In the genomic region with DNA sequence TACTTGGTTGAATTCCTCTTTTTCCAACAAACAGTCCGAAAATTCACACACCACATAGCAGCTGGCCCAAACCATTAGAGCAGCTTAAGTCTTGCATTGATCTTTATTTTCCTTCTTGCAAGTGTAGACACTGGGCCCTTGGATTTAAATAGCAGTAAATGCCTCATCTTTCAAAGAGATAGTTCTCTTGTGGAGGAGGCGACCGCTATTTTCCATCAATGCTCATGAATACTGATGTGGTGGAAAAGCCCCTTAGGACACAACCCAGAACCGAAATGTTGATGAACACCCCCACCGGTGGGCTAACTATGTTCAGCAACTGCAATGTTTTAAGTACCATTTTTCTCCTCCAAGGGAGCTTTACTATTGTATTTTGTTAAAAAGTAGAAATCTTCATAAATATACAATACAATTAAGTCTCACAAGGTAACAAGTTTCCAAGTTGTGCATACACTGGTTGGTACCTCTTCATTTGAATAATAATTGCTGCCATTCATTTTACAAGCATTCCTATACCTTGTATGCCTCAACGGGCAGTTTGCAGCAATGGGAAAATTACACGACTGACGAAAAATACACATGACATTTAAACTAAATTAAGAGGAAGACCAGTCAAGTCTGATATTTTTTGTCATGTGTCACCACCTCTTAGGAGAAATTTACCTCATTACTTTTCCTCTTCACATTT, we compare ENCODE assay signal across 10 cellular contexts. TPM values are rescaled to one million over a fixed set of nuclear protein-coding genes. Genes with fewer than 3 reads are reported as not detected.
DNase-seq lines count a peak whose midpoint lies in the region; ATAC-seq and TF ChIP-seq lines count a peak whose summit lies in the region.
"Had no signal": no experiment of that assay in that cellular context is flagged by ENCODE, and none has a peak within 500 bp of the region (broad histone marks: within the 10 kb centered on the region; RNA-seq: fewer than 3 reads in every experiment).

No MANE protein-coding gene starts in this region.

- H3K4me1 ChIP-seq in psoas muscle (peaks cover 22% of the 10 kb centered on the region), heart left ventricle (peaks cover 0 to 48% (median 10%) of the 10 kb centered on the region in 12 donors)

- H3K4me3 ChIP-seq in psoas muscle (no peak overlapping the region), heart left ventricle (peak overlapping the region in 1 of 12 donors; percentile 29)

- no peak for DNase-seq in activated T-cell treated with anti-CD3 and anti-CD28 coated beads, Interleukin-2, amount 50 U/mL, for 24 hours
- no peak for DNase-seq in activated T-cell treated with anti-CD3 and anti-CD28 coated beads, Interleukin-2, amount 50 U/mL, for 48 hours
- no peak for DNase-seq in activated T-helper 2 cell treated with anti-CD3 and anti-CD28 coated beads, Interferon-gamma antibody, Interleukin-2, Interleukin-4, amounts not matched to agents 10 μg/mL and 5 μg/mL and 100 μg/mL, durations not matched to agents 14 hours and 24 hours and 36 hours (ENCODE audit: low spot score)
- no peak for DNase-seq in stimulated activated naive CD8-positive, alpha-beta T cell treated with anti-CD3 and anti-CD28 coated beads, Interleukin-15, amount 100 ng/mL, for 72 hours
- DNase-seq in psoas muscle = no peak
- no peak for DNase-seq in heart left ventricle
- DNase-seq: NCI-H526 had no signal

- peak; percentile 27 for ATAC-seq in HG02885 (IDR thresholded peaks at IDR 0.05; ENCODE audit: poor library complexity, unreplicated experiment)
- ATAC-seq in stimulated activated naive CD8-positive, alpha-beta T cell treated with anti-CD3 and anti-CD28 coated beads, Interleukin-15, amount 100 ng/mL, for 72 hours = peak; percentile 70
- ATAC-seq in psoas muscle = no peak
- no peak for ATAC-seq in GM18858 (IDR thresholded peaks at IDR 0.05; ENCODE audit: unreplicated experiment)
- ATAC-seq in heart left ventricle = no peak

- H3K36me3 ChIP-seq in psoas muscle (ENCODE audit: insufficient read depth in 1 of 2, low read depth in 1 of 2) (no peaks in the 10 kb centered on the region), heart left ventricle (peaks cover 0 to 5% (median 0%) of the 10 kb centered on the region in 9 donors)

- no peaks in the 10 kb centered on the region for H3K27me3 Mint-ChIP-seq in activated T-cell treated with anti-CD3 and anti-CD28 coated beads, Interleukin-2, amount 50 U/mL, for 24 hours
- no peaks in the 10 kb centered on the region for H3K27me3 Mint-ChIP-seq in activated T-helper 2 cell treated with anti-CD3 and anti-CD28 coated beads, Interferon-gamma antibody, Interleukin-2, Interleukin-4, amounts not matched to agents 10 μg/mL and 5 μg/mL and 100 μg/mL, durations not matched to agents 14 hours and 24 hours and 36 hours (ENCODE audit: low read depth)
- no peaks in the 10 kb centered on the region for H3K27me3 Mint-ChIP-seq in stimulated activated naive CD8-positive, alpha-beta T cell treated with anti-CD3 and anti-CD28 coated beads, Interleukin-15, amount 100 ng/mL, for 72 hours

- peak overlapping the region; percentile 74 for H3K4me3 Mint-ChIP-seq in activated T-cell treated with anti-CD3 and anti-CD28 coated beads, Interleukin-2, amount 50 U/mL, for 24 hours
- peak overlapping the region; percentile 76 for H3K4me3 Mint-ChIP-seq in activated T-helper 2 cell treated with anti-CD3 and anti-CD28 coated beads, Interferon-gamma antibody, Interleukin-2, Interleukin-4, amounts not matched to agents 10 μg/mL and 5 μg/mL and 100 μg/mL, durations not matched to agents 14 hours and 24 hours and 36 hours (ENCODE audit: low read depth)
- peak overlapping the region; percentile 83 to 84 for H3K4me3 Mint-ChIP-seq in stimulated activated naive CD8-positive, alpha-beta T cell treated with anti-CD3 and anti-CD28 coated beads, Interleukin-15, amount 100 ng/mL, for 72 hours

- TF ChIP-seq POLR2A in heart left ventricle (IDR thresholded peaks at IDR 0.05) = no peak

- no peaks in the 10 kb centered on the region for H3K9me3 ChIP-seq in psoas muscle
- peaks cover 0 to 7% (median 0%) of the 10 kb centered on the region in 12 donors for H3K9me3 ChIP-seq in heart left ventricle

- TF ChIP-seq CTCF in psoas muscle (IDR thresholded peaks at IDR 0.05) (no peak), heart left ventricle (IDR thresholded peaks at IDR 0.05) (no peak)

- intact Hi-C loops in activated T-helper 2 cell treated with anti-CD3 and anti-CD28 coated beads, Interferon-gamma antibody, Interleukin-2, Interleukin-4, amounts not matched to agents 10 μg/mL and 5 μg/mL and 100 μg/mL, durations not matched to agents 14 hours and 24 hours and 36 hours (cut with micrococcal nuclease) = no loop called here
- intact Hi-C loops in psoas muscle (cut with DNase I) = no loop called here
- intact Hi-C loops in heart left ventricle (cut with DNase I) = no loop called here

- H3K27ac ChIP-seq in psoas muscle (no peak overlapping the region), heart left ventricle (peak overlapping the region in 1 of 12 donors; percentile 85)
- H3K27ac ChIP-seq: KMS-11 had no signal

- peak overlapping the region; percentile 95 for H3K27ac Mint-ChIP-seq in activated T-cell treated with anti-CD3 and anti-CD28 coated beads, Interleukin-2, amount 50 U/mL, for 24 hours
- H3K27ac Mint-ChIP-seq in activated T-helper 2 cell treated with anti-CD3 and anti-CD28 coated beads, Interferon-gamma antibody, Interleukin-2, Interleukin-4, amounts not matched to agents 10 μg/mL and 5 μg/mL and 100 μg/mL, durations not matched to agents 14 hours and 24 hours and 36 hours = peak overlapping the region; percentile 92
- peak overlapping the region; percentile 92 to 93 for H3K27ac Mint-ChIP-seq in stimulated activated naive CD8-positive, alpha-beta T cell treated with anti-CD3 and anti-CD28 coated beads, Interleukin-15, amount 100 ng/mL, for 72 hours

- 83 to 90% (median 88%) methylated on average over 8 of the region's 8 CpGs for WGBS in psoas muscle, 3 donors
- WGBS in heart left ventricle, 4 donors = 81 to 91% (median 88%) methylated on average over 8 of the region's 8 CpGs

- H3K9me3 Mint-ChIP-seq in activated T-cell treated with anti-CD3 and anti-CD28 coated beads, Interleukin-2, amount 50 U/mL, for 24 hours = peaks cover 3% of the 10 kb centered on the region
- peaks cover 16% of the 10 kb centered on the region for H3K9me3 Mint-ChIP-seq in activated T-helper 2 cell treated with anti-CD3 and anti-CD28 coated beads, Interferon-gamma antibody, Interleukin-2, Interleukin-4, amounts not matched to agents 10 μg/mL and 5 μg/mL and 100 μg/mL, durations not matched to agents 14 hours and 24 hours and 36 hours
- H3K9me3 Mint-ChIP-seq in stimulated activated naive CD8-positive, alpha-beta T cell treated with anti-CD3 and anti-CD28 coated beads, Interleukin-15, amount 100 ng/mL, for 72 hours = peaks cover 13% of the 10 kb centered on the region in 2 donors

- no peaks in the 10 kb centered on the region for H3K27me3 ChIP-seq in psoas muscle (ENCODE audit: insufficient read depth in 3 of 3, low read length in 2 of 3)
- H3K27me3 ChIP-seq in heart left ventricle = no peaks in the 10 kb centered on the region

- peaks cover 61% of the 10 kb centered on the region for H3K4me1 Mint-ChIP-seq in activated T-cell treated with anti-CD3 and anti-CD28 coated beads, Interleukin-2, amount 50 U/mL, for 24 hours (ENCODE audit: low read depth)
- H3K4me1 Mint-ChIP-seq in activated T-helper 2 cell treated with anti-CD3 and anti-CD28 coated beads, Interferon-gamma antibody, Interleukin-2, Interleukin-4, amounts not matched to agents 10 μg/mL and 5 μg/mL and 100 μg/mL, durations not matched to agents 14 hours and 24 hours and 36 hours (ENCODE audit: low read depth) = peaks cover 31% of the 10 kb centered on the region
- H3K4me1 Mint-ChIP-seq in stimulated activated naive CD8-positive, alpha-beta T cell treated with anti-CD3 and anti-CD28 coated beads, Interleukin-15, amount 100 ng/mL, for 72 hours = peaks cover 64% of the 10 kb centered on the region

- peaks cover 48% of the 10 kb centered on the region for H3K36me3 Mint-ChIP-seq in activated T-cell treated with anti-CD3 and anti-CD28 coated beads, Interleukin-2, amount 50 U/mL, for 24 hours (ENCODE audit: low read depth)
- H3K36me3 Mint-ChIP-seq in activated T-helper 2 cell treated with anti-CD3 and anti-CD28 coated beads, Interferon-gamma antibody, Interleukin-2, Interleukin-4, amounts not matched to agents 10 μg/mL and 5 μg/mL and 100 μg/mL, durations not matched to agents 14 hours and 24 hours and 36 hours (ENCODE audit: low read depth) = peaks cover 44% of the 10 kb centered on the region

RNA-seq across cellular contexts. Expression of a gene that starts 18.0 kb away (rescaled TPM):
- total RNA-seq in activated T-helper 2 cell treated with anti-CD3 and anti-CD28 coated beads, Interferon-gamma antibody, Interleukin-2, Interleukin-4, amounts not matched to agents 10 μg/mL and 5 μg/mL and 100 μg/mL, durations not matched to agents 14 hours and 24 hours and 36 hours = 43.0 and 45.1 TPM in 2 replicates
- total RNA-seq in psoas muscle (10 to 100 TPM; 24.3 to 47.7 (median 39.5) TPM), heart left ventricle (10 to 100 TPM; 17.9 to 48.3 (median 25.8) TPM)
- polyA plus RNA-seq in psoas muscle (10 to 100 TPM in 2 of 3 donors, 1 to 10 TPM in 1; 7.3 to 17.3 (median 11.5) TPM), heart left ventricle (10 to 100 TPM; 11.7 to 12.5 TPM)

RNA-seq across cellular contexts. Expression of a gene that starts 58.9 kb away (rescaled TPM):
- total RNA-seq in activated T-helper 2 cell treated with anti-CD3 and anti-CD28 coated beads, Interferon-gamma antibody, Interleukin-2, Interleukin-4, amounts not matched to agents 10 μg/mL and 5 μg/mL and 100 μg/mL, durations not matched to agents 14 hours and 24 hours and 36 hours = not detected in 2 replicates
- total RNA-seq in psoas muscle (not detected), heart left ventricle (1 to 10 TPM in 1 of 9 donors, not detected in 8; 1.2 TPM)
- polyA plus RNA-seq in psoas muscle (not detected), heart left ventricle (not detected)

Comparison
In these comparisons a context has a peak if more than half of its experiments do, and no peak if none do; other contexts are left out.
1. ATAC-seq: peak in HG02885 (single experiment) and stimulated activated naive CD8-positive, alpha-beta T cell treated with anti-CD3 and anti-CD28 coated beads, Interleukin-15, amount 100 ng/mL, for 72 hours (single experiment); none in psoas muscle (0 of 4), GM18858 (single experiment) and heart left ventricle (0 of 4).
2. Peak in every context shown above with its lines, with median percentiles within 50 percentile points of each other: H3K27ac Mint-ChIP-seq and H3K4me3 Mint-ChIP-seq.